ENCODE assay signal across 8 cellular contexts in the genomic region with DNA sequence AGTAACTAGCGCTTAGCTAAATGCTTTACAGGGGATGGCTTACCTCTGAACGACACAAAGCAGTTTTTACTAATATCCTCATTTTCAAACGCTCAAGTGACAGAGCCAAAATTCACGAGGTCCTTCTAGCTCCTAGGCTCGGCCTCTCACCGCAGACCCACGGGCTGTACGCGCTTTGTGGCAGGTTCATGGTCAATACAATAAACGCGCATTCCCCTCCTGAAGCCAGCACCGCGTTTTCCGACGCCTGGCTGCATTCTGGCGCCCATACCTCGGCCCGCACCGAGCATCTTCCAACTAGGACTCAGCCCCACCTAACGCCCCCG. TPM values are rescaled to one million over a fixed set of nuclear protein-coding genes. Genes with fewer than 3 reads are reported as not detected.
DNase-seq lines count a peak whose midpoint lies in the region; ATAC-seq and TF ChIP-seq lines count a peak whose summit lies in the region.

No MANE protein-coding gene starts in this region.

- no peak for TF ChIP-seq CTCF in WTC11 (IDR thresholded peaks at IDR 0.05)

- POLR2A ChIA-PET in WTC11 (lab: Charles Lee) = no interaction called here

- H3K36me3 Mint-ChIP-seq in stimulated activated naive CD8-positive, alpha-beta T cell treated with anti-CD3 and anti-CD28 coated beads, Interleukin-15, Interleukin-2, amounts not matched to agents 100 ng/mL and 50 ng/mL, for 24 hours (ENCODE audit: low read depth) = peaks cover 34% of the 10 kb centered on the region
- peaks cover 33% of the 10 kb centered on the region for H3K36me3 Mint-ChIP-seq in WTC11

- H3K27me3 ChIP-seq in iPS DF 6.9 (ENCODE audit: control insufficient read depth, insufficient read depth, low read length) = no peaks in the 10 kb centered on the region

- H3K4me1 Mint-ChIP-seq in stimulated activated naive CD8-positive, alpha-beta T cell treated with anti-CD3 and anti-CD28 coated beads, Interleukin-15, Interleukin-2, amounts not matched to agents 100 ng/mL and 50 ng/mL, for 24 hours (ENCODE audit: low read depth) = peaks cover 43% of the 10 kb centered on the region
- H3K4me1 Mint-ChIP-seq in WTC11 = peaks cover 26% of the 10 kb centered on the region

- peaks cover 4% of the 10 kb centered on the region; the same call in 1 of the 2 replicates for H3K36me3 ChIP-seq in iPS DF 6.9 (ENCODE audit: control insufficient read depth, insufficient read depth, low read length)

- no peak for DNase-seq in stimulated activated naive CD8-positive, alpha-beta T cell treated with anti-CD3 and anti-CD28 coated beads, Interleukin-15, Interleukin-2, amounts not matched to agents 100 U/mL and 50 U/mL, for 24 hours
- DNase-seq in WTC11 (ENCODE audit: low spot score) (peak; percentile 68), iPS DF 6.9 (ENCODE audit: low read depth, low spot score) (no peak), stromal cell of bone marrow (ENCODE audit: low read depth) (peak; percentile 3), DMS153 treated with DMSO at 0.1 percent for 48 hours (lab: John Stamatoyannopoulos, UW; ENCODE audit: unreplicated experiment) (no peak)

- no peak for ATAC-seq in stimulated activated naive CD8-positive, alpha-beta T cell treated with anti-CD3 and anti-CD28 coated beads, Interleukin-15, Interleukin-2, amounts not matched to agents 100 U/mL and 50 U/mL, for 24 hours
- peak; percentile 88 for ATAC-seq in WTC11
- no peak for ATAC-seq in GM21367 (IDR thresholded peaks at IDR 0.05; ENCODE audit: unreplicated experiment)
- no peak for ATAC-seq in GM21423 (IDR thresholded peaks at IDR 0.05; ENCODE audit: unreplicated experiment)

- H3K4me3 ChIP-seq in iPS DF 6.9 (ENCODE audit: low read length) = peak overlapping the region; percentile 64; the same call in 1 of the 2 replicates

- H3K27me3 Mint-ChIP-seq in stimulated activated naive CD8-positive, alpha-beta T cell treated with anti-CD3 and anti-CD28 coated beads, Interleukin-15, Interleukin-2, amounts not matched to agents 100 ng/mL and 50 ng/mL, for 24 hours = no peaks in the 10 kb centered on the region
- no peaks in the 10 kb centered on the region for H3K27me3 Mint-ChIP-seq in WTC11 (ENCODE audit: low read depth)

- peak overlapping the region; percentile 83 for H3K27ac Mint-ChIP-seq in stimulated activated naive CD8-positive, alpha-beta T cell treated with anti-CD3 and anti-CD28 coated beads, Interleukin-15, Interleukin-2, amounts not matched to agents 100 ng/mL and 50 ng/mL, for 24 hours
- no peak overlapping the region for H3K27ac Mint-ChIP-seq in WTC11

- no peaks in the 10 kb centered on the region for H3K9me3 ChIP-seq in iPS DF 6.9 (ENCODE audit: control insufficient read depth, insufficient read depth, low read length)

- WGBS in iPS DF 6.9 (ENCODE audit: insufficient coverage, insufficient read length) = no CpG with 5 or more reads among the region's 21 CpGs

- peaks cover 4% of the 10 kb centered on the region for H3K9me3 Mint-ChIP-seq in stimulated activated naive CD8-positive, alpha-beta T cell treated with anti-CD3 and anti-CD28 coated beads, Interleukin-15, Interleukin-2, amounts not matched to agents 100 ng/mL and 50 ng/mL, for 24 hours
- H3K9me3 Mint-ChIP-seq in WTC11 = peaks cover 8% of the 10 kb centered on the region

- CTCF ChIA-PET in WTC11 (lab: Charles Lee) = no interaction called here

- H3K27ac ChIP-seq in iPS DF 6.9 (ENCODE audit: low read length) = no peak overlapping the region

- peak overlapping the region; percentile 96 for H3K4me3 Mint-ChIP-seq in stimulated activated naive CD8-positive, alpha-beta T cell treated with anti-CD3 and anti-CD28 coated beads, Interleukin-15, Interleukin-2, amounts not matched to agents 100 ng/mL and 50 ng/mL, for 24 hours
- H3K4me3 Mint-ChIP-seq in WTC11 = peak overlapping the region; percentile 88

- peaks cover 1% of the 10 kb centered on the region; the same call in 1 of the 2 replicates for H3K4me1 ChIP-seq in iPS DF 6.9 (ENCODE audit: control insufficient read depth, insufficient read depth, low read length)

TF ChIP-seq in WTC11, 78 proteins besides CTCF, POLR2A, EP300 and RAD21:
- TF ChIP-seq HMGA2 (CRISPR knock-in tag; IDR thresholded peaks at IDR 0.05) (no peak), PRDM15 (CRISPR knock-in tag; IDR thresholded peaks at IDR 0.05) (peak; percentile 71)
TF ChIP-seq in WTC11: peak in this region for 1.

RNA-seq across cellular contexts. Expression of gene ZNF510, which starts 0.4 kb away (rescaled TPM):
- total RNA-seq in WTC11 (2021) = 11.7 to 13.7 TPM (median 13.6 TPM) in 3 replicates

Comparison
In these comparisons a context has a peak if more than half of its experiments do, and no peak if none do; other contexts are left out.
1. DNase-seq: peak in WTC11 (single experiment) and stromal cell of bone marrow (single experiment); none in stimulated activated naive CD8-positive, alpha-beta T cell treated with anti-CD3 and anti-CD28 coated beads, Interleukin-15, Interleukin-2, amounts not matched to agents 100 U/mL and 50 U/mL, for 24 hours (single experiment), iPS DF 6.9 (single experiment) and DMS153 treated with DMSO at 0.1 percent for 48 hours (single experiment).